10 cellular contexts compared by ENCODE assay signal in the genomic region with DNA sequence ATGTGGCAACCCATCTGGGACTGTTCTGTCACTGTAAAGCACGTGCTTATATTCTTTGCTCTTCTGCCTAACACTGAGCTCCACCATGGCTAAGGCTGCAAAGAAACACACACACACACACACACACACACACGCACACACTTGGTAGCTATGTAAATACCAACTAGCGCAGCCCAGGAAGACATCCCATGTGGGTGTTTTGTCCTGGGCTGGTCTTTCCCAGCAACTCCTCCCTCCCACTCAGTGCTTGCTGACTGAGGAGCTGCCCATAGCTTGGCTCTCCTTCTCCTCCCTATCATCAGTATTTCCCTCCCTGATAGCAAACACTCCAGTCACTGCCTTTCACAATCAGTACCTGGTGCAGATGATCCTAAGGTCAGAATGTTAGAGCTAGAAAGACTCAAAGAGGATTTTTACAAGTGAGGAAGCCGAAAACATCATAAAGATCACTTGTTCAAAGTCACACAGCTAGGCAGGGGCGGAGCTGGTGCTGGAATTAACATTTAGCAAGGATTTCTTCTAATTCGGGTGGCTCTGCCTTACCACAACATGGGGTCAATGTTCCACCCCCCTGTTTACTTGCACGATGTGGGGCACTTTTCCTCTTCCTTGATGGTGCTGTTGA.
DNase-seq lines count a peak whose midpoint lies in the region; ATAC-seq, FAIRE-seq and TF ChIP-seq lines count a peak whose summit lies in the region.
"Had no signal": no experiment of that assay in that cellular context is flagged by ENCODE, and none has a peak within 500 bp of the region (broad histone marks: within the 10 kb centered on the region; RNA-seq: fewer than 3 reads in every experiment).

No MANE protein-coding gene starts in this region.

- CTCF ChIA-PET in K562 (lab: Yijun Ruan, JAX; ENCODE audit: low intra/inter-chr PET ratio) = no interaction called here

- no peak for TF ChIP-seq EP300 in K562 (IDR thresholded peaks at IDR 0.05; ENCODE audit: low read length)

- FAIRE-seq in K562 (lab: Jason Lieb, UNC) = no peak
- FAIRE-seq in urothelium cell line (lab: Jason Lieb, UNC) = peak; percentile 87

- 7% methylated on average over 7 of the region's 7 CpGs for WGBS in K562 (ENCODE audit: insufficient coverage, low coverage, missing lambda C conversion rate)

- H3K36me3 ChIP-seq in left ventricle myocardium inferior (no peaks in the 10 kb centered on the region), K562 (ENCODE audit: control insufficient read depth, insufficient read depth, low read length) (no peaks in the 10 kb centered on the region)

- no peaks in the 10 kb centered on the region for H3K27me3 ChIP-seq in left ventricle myocardium inferior (ENCODE audit: low read depth)
- peaks cover 0 to 10% of the 10 kb centered on the region in 2 experiments; a peak in 1 of 5 replicates for H3K27me3 ChIP-seq in K562 (ENCODE audit: control insufficient read depth in 2 of 2, insufficient read depth in 2 of 2, low read length in 2 of 2)

- no TSS peak for BruUV-seq in K562 (replicated peaks; lab: Mats Ljungman, UMichigan)

- no peaks in the 10 kb centered on the region for H3K9me1 ChIP-seq in K562 (ENCODE audit: control insufficient read depth, insufficient read depth, low read length)

- peaks cover 14% of the 10 kb centered on the region for H3K4me1 ChIP-seq in left ventricle myocardium inferior
- no peaks in the 10 kb centered on the region for H3K4me1 ChIP-seq in K562 (replicated peaks in 1 of 2; ENCODE audit: control insufficient read depth in 2 of 2, insufficient read depth in 2 of 2, low read length in 2 of 2)

- H3K9me3 ChIP-seq in left ventricle myocardium inferior (replicated peaks) = no peaks in the 10 kb centered on the region
- H3K9me3 ChIP-seq in K562 (replicated peaks; ENCODE audit: control insufficient read depth, insufficient read depth, low read depth, low read length) = no peaks in the 10 kb centered on the region

- H3K79me2 ChIP-seq in K562 (ENCODE audit: control insufficient read depth, insufficient read depth, low read length) = no peaks in the 10 kb centered on the region

- TF ChIP-seq RAD21 in K562 (CRISPR knock-in tag; conservative IDR thresholded peaks at IDR 0.05 in 1 of 2, IDR thresholded peaks at IDR 0.05 in 1 of 2) = no peak

- ATAC-seq in Right ventricle myocardium superior (ENCODE audit: poor library complexity) (peak; percentile 39), K562 (peak; percentile 48; the same call in 2 of the 3 replicates), HG03442 (IDR thresholded peaks at IDR 0.05; ENCODE audit: unreplicated experiment) (no peak), HG03460 (IDR thresholded peaks at IDR 0.05; ENCODE audit: unreplicated experiment) (no peak)
- ATAC-seq: activated naive CD4-positive, alpha-beta T cell treated with anti-CD3 and anti-CD28 coated beads, Interleukin-2, amount 50 U/mL, for 72 hours had no signal

- H3K4me3 ChIP-seq in left ventricle myocardium inferior (no peak overlapping the region), K562 (no peak overlapping the region)

- no peak for TF ChIP-seq CTCF in left ventricle myocardium inferior (IDR thresholded peaks at IDR 0.05; ENCODE audit: borderline replicate concordance)
- TF ChIP-seq CTCF in K562 (IDR thresholded peaks at IDR 0.05 in 2 of 3, conservative IDR thresholded peaks at IDR 0.05 in 1 of 3; ENCODE audit: insufficient read depth in 2 of 3, low read depth in 1 of 3, low read length in 3 of 3) = no peak

- DNase-seq in Right ventricle myocardium superior (no peak), left ventricle myocardium inferior (no peak), K562 (ENCODE audit: extremely low read depth in 1 of 4, low spot score in 3 of 4) (peak in 2 of 4 experiments; percentile 12 to 30), kidney tubule cell (ENCODE audit: low spot score) (peak; percentile 25), urothelium cell line (ENCODE audit: low spot score) (no peak), AML-193 (lab: John Stamatoyannopoulos, UW) (no peak)
- DNase-seq: KBM-7 had no signal

- H4K20me1 ChIP-seq in K562 (replicated peaks; ENCODE audit: control insufficient read depth, insufficient read depth, low read length) = no peaks in the 10 kb centered on the region

- intact Hi-C loops in Right ventricle myocardium superior (cut with DNase I) (no loop called here), left ventricle myocardium inferior (cut with micrococcal nuclease) (no loop called here), K562 (cut with micrococcal nuclease) (no loop called here)

- in situ Hi-C loops in K562 (cut with MboI) = no loop called here

- no peak overlapping the region for H3K9ac ChIP-seq in K562 (ENCODE audit: insufficient read depth in 1 of 2, low read depth in 2 of 2, low read length in 2 of 2)

- no peak overlapping the region for H3K27ac ChIP-seq in left ventricle myocardium inferior (replicated peaks)
- no peak overlapping the region for H3K27ac ChIP-seq in K562 (ENCODE audit: extremely low read depth, low read depth, low read length)

- H2AFZ ChIP-seq in K562 (ENCODE audit: low read depth, low read length) = no peak overlapping the region

- TF ChIP-seq POLR2A in K562 (conservative IDR thresholded peaks at IDR 0.05) = no peak

- POLR2A ChIA-PET in K562 (lab: Yijun Ruan, JAX) = interaction anchor here (1.2 kb wide), 1 partner anchor 11 kb away, joined by 3 read pairs; no protein-coding TSS in a partner anchor

- no peak overlapping the region for H3K4me2 ChIP-seq in K562 (ENCODE audit: insufficient read depth, low read length)

TF ChIP-seq in K562, 482 proteins besides CTCF, POLR2A, EP300 and RAD21:
- TF ChIP-seq NR3C1 (CRISPR knock-in tag; IDR thresholded peaks at IDR 0.05) (no peak), FOXJ2 (tag; IDR thresholded peaks at IDR 0.05) (peak; percentile 50; the same call in 1 of the 2 replicates), ZFX (CRISPR knock-in tag; IDR thresholded peaks at IDR 0.05) (no peak), EGR1 (conservative IDR thresholded peaks at IDR 0.05) (peak; percentile 59), FOXA3 (CRISPR knock-in tag; conservative IDR thresholded peaks at IDR 0.05 in 1 of 2, IDR thresholded peaks at IDR 0.05 in 1 of 2) (peak; percentile 98 to 99), CTBP1 (IDR thresholded peaks at IDR 0.05; ENCODE audit: borderline replicate concordance) (peak; percentile 37; the same call in 1 of the 2 replicates), RCOR1 (IDR thresholded peaks at IDR 0.05; ENCODE audit: borderline replicate concordance in 1 of 2, low read depth in 2 of 2, low read length in 2 of 2) (0 out of 4 replicates have a peak, but pooled peaks of 1 of the 2 experiments have one; percentile 10), TBP (optimal IDR thresholded peaks at IDR 0.05; ENCODE audit: low read depth, low read length) (no peak), DPF2 (IDR thresholded peaks at IDR 0.05) (0 out of 2 replicates have a peak, but pooled peaks have one; percentile 14)
TF ChIP-seq in K562: peak in this region for 6.

Comparison
In these comparisons a context has a peak if more than half of its experiments do, and no peak if none do; other contexts are left out.
1. ATAC-seq: peak in Right ventricle myocardium superior (single experiment) and K562 (single experiment); none in HG03442 (single experiment) and HG03460 (single experiment).